9 cellular contexts compared by ENCODE assay signal in the genomic region with DNA sequence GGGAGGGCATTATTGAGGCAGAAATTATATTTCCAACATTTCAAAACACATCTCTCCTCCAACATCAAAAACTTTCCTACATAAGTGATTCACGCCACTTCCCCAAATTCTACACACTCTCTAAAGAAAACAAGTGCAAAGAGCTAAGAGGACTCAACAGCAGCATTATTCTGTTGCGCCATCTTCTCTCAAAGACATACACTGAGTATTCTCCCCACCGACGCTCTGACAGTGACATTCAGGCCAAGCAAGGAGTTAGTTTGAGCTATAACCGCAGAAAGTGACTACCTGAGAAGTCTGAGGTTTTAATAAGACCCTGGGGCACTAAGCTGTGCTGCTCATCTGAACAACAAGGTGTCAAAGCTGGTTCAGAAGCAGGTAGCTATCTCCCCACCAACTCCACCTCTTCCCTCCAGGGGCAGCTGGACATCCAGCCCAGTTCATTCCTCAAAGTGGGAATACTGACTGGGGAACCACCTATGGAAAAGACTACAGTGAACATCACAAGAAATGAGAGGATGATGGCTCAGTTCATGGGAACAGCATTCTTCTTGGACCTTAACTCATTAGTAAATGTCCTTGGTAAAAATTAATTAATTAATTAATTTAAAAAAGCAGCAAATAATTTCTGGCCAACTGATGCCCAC.
DNase-seq lines count a peak whose midpoint lies in the region; ATAC-seq and TF ChIP-seq lines count a peak whose summit lies in the region.
"Had no signal": no experiment of that assay in that cellular context is flagged by ENCODE, and none has a peak within 500 bp of the region (broad histone marks: within the 10 kb centered on the region; RNA-seq: fewer than 3 reads in every experiment).

No MANE protein-coding gene starts in this region.

- no peak for TF ChIP-seq EP300 in esophagus muscularis mucosa (IDR thresholded peaks at IDR 0.05)

- DNase-seq in GM23338 (ENCODE audit: low spot score): no peak
- no peak for DNase-seq in naive B cell
- DNase-seq in NCI-H1417 (lab: John Stamatoyannopoulos, UW): no peak
- DNase-seq in esophagus muscularis mucosa (ENCODE audit: extremely low spot score): no peak
- DNase-seq in NCI-H82 (lab: John Stamatoyannopoulos, UW): no peak
- no peak for DNase-seq in mesenteric fat pad (ENCODE audit: low spot score)

- no peaks in the 10 kb centered on the region for H3K79me2 ChIP-seq in GM23338 (replicated peaks; ENCODE audit: insufficient read depth)

- no peak overlapping the region for H3K4me2 ChIP-seq in GM23338

- 95% methylated on average over 5 of the region's 5 CpGs for WGBS in esophagus muscularis mucosa

- no peak for TF ChIP-seq POLR2A in esophagus muscularis mucosa (IDR thresholded peaks at IDR 0.05; ENCODE audit: low read depth)

- H3K27ac ChIP-seq in GM23338 (ENCODE audit: low read depth) (no peak overlapping the region), esophagus muscularis mucosa (replicated peaks in 1 of 4) (no peak overlapping the region)

- H3K4me1 Mint-ChIP-seq in GM23338: peaks cover 40% of the 10 kb centered on the region
- H3K4me1 Mint-ChIP-seq in naive B cell: peaks cover 54 to 66% (median 60%) of the 10 kb centered on the region in 3 donors
- H3K4me1 Mint-ChIP-seq: activated T-helper 17 cell treated with anti-CD3 and anti-CD28 coated beads, Interleukin-2, amount 50 U/mL, for 72 hours had no signal

- peak; percentile 54 for ATAC-seq in GM18907 (IDR thresholded peaks at IDR 0.05; ENCODE audit: unreplicated experiment)
- ATAC-seq in GM23338: no peak
- ATAC-seq in HG03521 (IDR thresholded peaks at IDR 0.05; ENCODE audit: unreplicated experiment): peak; percentile 50
- peak in 1 of 2 donors; percentile 19 for ATAC-seq in naive B cell (ENCODE audit: low read depth in 2 of 2)

- no peak overlapping the region for H3K4me3 Mint-ChIP-seq in GM23338
- peak overlapping the region in 6 of 8 donors; percentile 12 to 80 (median 62) for H3K4me3 Mint-ChIP-seq in naive B cell
- H3K4me3 Mint-ChIP-seq: activated T-helper 17 cell treated with anti-CD3 and anti-CD28 coated beads, Interleukin-2, amount 50 U/mL, for 72 hours had no signal

- no peak overlapping the region for H2AFZ ChIP-seq in GM23338

- H3K4me1 ChIP-seq in GM23338 (ENCODE audit: insufficient read depth) (peaks cover 14% of the 10 kb centered on the region), esophagus muscularis mucosa (peaks cover 11 to 25% (median 24%) of the 10 kb centered on the region in 4 donors)

- H3K9me2 ChIP-seq in GM23338 (ENCODE audit: insufficient read depth): peaks cover 12% of the 10 kb centered on the region

- intact Hi-C loops in esophagus muscularis mucosa (cut with DNase I): no loop called here

- TF ChIP-seq CTCF in GM23338 (conservative IDR thresholded peaks at IDR 0.05; ENCODE audit: low read depth in 2 of 2) (no peak), esophagus muscularis mucosa (IDR thresholded peaks at IDR 0.05) (no peak)

- H3K4me3 ChIP-seq in GM23338: no peak overlapping the region
- H3K4me3 ChIP-seq in esophagus muscularis mucosa: no peak overlapping the region

- H3K9me3 Mint-ChIP-seq in GM23338: no peaks in the 10 kb centered on the region
- H3K9me3 Mint-ChIP-seq in naive B cell: no peaks in the 10 kb centered on the region

- no peaks in the 10 kb centered on the region for H4K20me1 ChIP-seq in GM23338 (replicated peaks; ENCODE audit: insufficient read depth)

- H3K36me3 ChIP-seq in GM23338 (ENCODE audit: insufficient read depth) (peaks cover 3% of the 10 kb centered on the region; the same call in 1 of the 2 replicates), esophagus muscularis mucosa (peaks cover 5 to 51% (median 33%) of the 10 kb centered on the region in 4 donors)

- H3K36me3 Mint-ChIP-seq in GM23338 (ENCODE audit: low read depth) (peaks cover 54% of the 10 kb centered on the region), naive B cell (peaks cover 24 to 40% of the 10 kb centered on the region in 2 donors)

- H3F3A ChIP-seq in GM23338 (replicated peaks; ENCODE audit: low read depth): no peaks in the 10 kb centered on the region

- H3K27me3 Mint-ChIP-seq in GM23338 (ENCODE audit: insufficient read depth, low read depth, poor library complexity): peaks cover 3% of the 10 kb centered on the region
- H3K27me3 Mint-ChIP-seq in naive B cell: no peaks in the 10 kb centered on the region
- H3K27me3 Mint-ChIP-seq: activated T-helper 17 cell treated with anti-CD3 and anti-CD28 coated beads, Interleukin-2, amount 50 U/mL, for 72 hours had no signal

- H3K9me3 ChIP-seq in esophagus muscularis mucosa: no peaks in the 10 kb centered on the region

- H3K27ac Mint-ChIP-seq in GM23338: peak overlapping the region; percentile 59
- H3K27ac Mint-ChIP-seq in naive B cell: peak overlapping the region; percentile 88 to 97 (median 90)
- H3K27ac Mint-ChIP-seq: activated T-helper 17 cell treated with anti-CD3 and anti-CD28 coated beads, Interleukin-2, amount 50 U/mL, for 72 hours had no signal

- no peaks in the 10 kb centered on the region for H3K27me3 ChIP-seq in GM23338 (ENCODE audit: insufficient read depth)
- H3K27me3 ChIP-seq in esophagus muscularis mucosa: no peaks in the 10 kb centered on the region

TF ChIP-seq in GM23338, 12 proteins besides CTCF, POLR2A, EP300 and RAD21 (continues in another document):
- no peak for TF ChIP-seq POLR2AphosphoS5 (IDR thresholded peaks at IDR 0.05; ENCODE audit: low read depth)
- no peak for TF ChIP-seq STAT1 (IDR thresholded peaks at IDR 0.05; ENCODE audit: unreplicated experiment)
- no peak for TF ChIP-seq JUNB (IDR thresholded peaks at IDR 0.05; ENCODE audit: unreplicated experiment)
- no peak for TF ChIP-seq NANOG (IDR thresholded peaks at IDR 0.05; ENCODE audit: borderline replicate concordance)
- TF ChIP-seq ZNF462 (CRISPR knock-in tag; IDR thresholded peaks at IDR 0.05): no peak
- TF ChIP-seq CREB1 (CRISPR knock-in tag; IDR thresholded peaks at IDR 0.05; ENCODE audit: low read depth): no peak
